17 cellular contexts compared by ENCODE assay signal in the genomic region with DNA sequence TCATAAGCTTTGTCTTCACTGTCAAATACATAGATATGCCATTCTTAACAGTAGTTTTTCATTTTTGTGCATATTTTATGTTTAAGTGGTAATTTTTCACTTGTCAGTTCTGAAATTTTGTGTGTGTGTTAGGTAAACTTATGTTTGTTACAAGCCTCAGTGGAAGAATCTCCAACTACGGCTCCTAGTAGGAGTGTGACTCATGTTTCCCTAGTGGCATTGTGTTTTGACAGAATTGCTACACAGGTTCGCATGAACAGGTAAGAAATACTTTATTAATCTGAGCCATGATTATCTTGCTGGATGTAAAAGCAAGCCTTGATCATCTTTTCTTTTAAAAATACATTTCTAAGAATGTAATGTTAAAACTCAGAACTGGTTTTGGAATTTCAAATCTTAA.
DNase-seq lines count a peak whose midpoint lies in the region; ATAC-seq and TF ChIP-seq lines count a peak whose summit lies in the region.
"Had no signal": no experiment of that assay in that cellular context is flagged by ENCODE, and none has a peak within 500 bp of the region (broad histone marks: within the 10 kb centered on the region; RNA-seq: fewer than 3 reads in every experiment).

No MANE protein-coding gene starts in this region.

- intact Hi-C loops in IMR-90 (cut with micrococcal nuclease): no loop called here
- intact Hi-C loops in dorsolateral prefrontal cortex (cut with DNase I): no loop called here

- H4K5ac ChIP-seq in IMR-90 (ENCODE audit: low read depth, low read length): no peak overlapping the region

- H3K79me1 ChIP-seq in IMR-90 (ENCODE audit: low read depth in 1 of 2, low read length in 2 of 2): no peaks in the 10 kb centered on the region

- no peak overlapping the region for H2AK5ac ChIP-seq in IMR-90 (ENCODE audit: low read depth, low read length)

- H3K9ac ChIP-seq in IMR-90 (ENCODE audit: low read depth, low read length): no peak overlapping the region
- H3K9ac ChIP-seq: BLaER1 had no signal

- no peak overlapping the region for H2BK20ac ChIP-seq in IMR-90 (ENCODE audit: low read depth, low read length)

- WGBS in IMR-90 (ENCODE audit: extremely low coverage in 2 of 2, insufficient read length in 1 of 2), 2 experiments: no CpG with 5 or more reads among the region's 2 CpGs

- H3K36me3 Mint-ChIP-seq in WTC11: 0 out of 2 replicates have a peak, but pooled peaks cover 3% of the 10 kb centered on the region

- no peak overlapping the region for H4K8ac ChIP-seq in IMR-90 (ENCODE audit: low read depth in 2 of 2, low read length in 2 of 2)

- H3K14ac ChIP-seq in IMR-90 (replicated peaks; ENCODE audit: low read depth, low read length): no peak overlapping the region

- H2BK120ac ChIP-seq in IMR-90 (ENCODE audit: low read depth, low read length): no peak overlapping the region

- no peak overlapping the region for H3K27ac Mint-ChIP-seq in WTC11
- H3K27ac Mint-ChIP-seq: CD14-positive monocyte, GM23338, IgD-negative memory B cell had no signal

- in situ Hi-C loops in IMR-90 (cut with MboI; ENCODE audit: low sequenced_read_pairs): no loop called here

- no peak overlapping the region for H3K18ac ChIP-seq in IMR-90 (ENCODE audit: low read depth, low read length)

- no peak overlapping the region for H3K4ac ChIP-seq in IMR-90 (ENCODE audit: low read depth, low read length)

- H3K9me3 Mint-ChIP-seq in WTC11: no peaks in the 10 kb centered on the region
- H3K9me3 Mint-ChIP-seq: CD14-positive monocyte; CD4-positive, alpha-beta memory T cell; GM23338; IgD-negative memory B cell had no signal

- H3K27ac ChIP-seq in IMR-90 (ENCODE audit: insufficient read depth, low read length) (no peak overlapping the region), RWPE2 (ENCODE audit: poor library complexity, severe bottlenecking) (no peak overlapping the region), dorsolateral prefrontal cortex (no peak overlapping the region)
- H3K27ac ChIP-seq: BLaER1, HL-60 had no signal

- no peak overlapping the region for H2AFZ ChIP-seq in IMR-90 (replicated peaks; ENCODE audit: low read length, poor library complexity)
- H2AFZ ChIP-seq: GM23338 had no signal

- H4K91ac ChIP-seq in IMR-90 (ENCODE audit: insufficient read depth, low read depth, low read length): no peak overlapping the region

- no peak overlapping the region for H3K4me3 Mint-ChIP-seq in WTC11
- H3K4me3 Mint-ChIP-seq: CD14-positive monocyte, GM23338, IgD-negative memory B cell had no signal

- POLR2A ChIA-PET in IMR-90 (lab: Charles Lee; ENCODE audit: unreplicated experiment) (no interaction called here), WTC11 (lab: Charles Lee) (no interaction called here)

- dilution Hi-C loops in IMR-90 (cut with HindIII; ENCODE audit: low sequenced_read_pairs, unreplicated experiment): no loop called here

- no peaks in the 10 kb centered on the region for H3K4me1 Mint-ChIP-seq in WTC11
- H3K4me1 Mint-ChIP-seq: CD14-positive monocyte, GM23338, IgD-negative memory B cell had no signal

- H3K4me1 ChIP-seq in IMR-90 (ENCODE audit: control insufficient read depth, insufficient read depth, low read length) (no peaks in the 10 kb centered on the region), RWPE2 (ENCODE audit: insufficient read depth, poor library complexity, severe bottlenecking) (no peaks in the 10 kb centered on the region)
- H3K4me1 ChIP-seq: BLaER1 had no signal

- no peak overlapping the region for H3K4me3 ChIP-seq in IMR-90 (ENCODE audit: insufficient read depth, low read depth, low read length)
- no peak overlapping the region for H3K4me3 ChIP-seq in RWPE2 (ENCODE audit: severe bottlenecking)
- H3K4me3 ChIP-seq in epithelial cell of esophagus (ENCODE audit: low read length): no peak overlapping the region
- H3K4me3 ChIP-seq in dorsolateral prefrontal cortex: no peak overlapping the region
- H3K4me3 ChIP-seq: BLaER1, GM23338 had no signal

- H3K56ac ChIP-seq in IMR-90 (ENCODE audit: extremely low read depth, insufficient read depth, low read length): no peak overlapping the region

- no TSS peak for BruUV-seq in IMR-90 (replicated peaks; lab: Mats Ljungman, UMichigan)

- no peak for TF ChIP-seq RAD21 in IMR-90 (IDR thresholded peaks at IDR 0.05; ENCODE audit: low read length)

- H3K9me3 ChIP-seq in IMR-90 (ENCODE audit: control insufficient read depth, insufficient read depth, low read length): no peaks in the 10 kb centered on the region
- no peaks in the 10 kb centered on the region for H3K9me3 ChIP-seq in RWPE2 (ENCODE audit: severe bottlenecking)
- H3K9me3 ChIP-seq: BLaER1 had no signal

- CTCF ChIA-PET in IMR-90 (lab: Yijun Ruan, JAX) (interaction anchor here (2.2 kb wide), 1 partner anchor 346 kb away, joined by 7 read pairs; no protein-coding TSS in a partner anchor), WTC11 (lab: Charles Lee) (no interaction called here)

- TF ChIP-seq CTCF in IMR-90 (conservative IDR thresholded peaks at IDR 0.05; ENCODE audit: low read depth, low read length) (no peak), RWPE2 (IDR thresholded peaks at IDR 0.05; ENCODE audit: poor library complexity, severe bottlenecking) (no peak), epithelial cell of esophagus (IDR thresholded peaks at IDR 0.05; ENCODE audit: insufficient read depth, low read depth, low read length, missing control alignments) (no peak), WTC11 (IDR thresholded peaks at IDR 0.05) (no peak), dorsolateral prefrontal cortex (IDR thresholded peaks at IDR 0.05 in 54 of 56, conservative IDR thresholded peaks at IDR 0.05 in 2 of 56; ENCODE audit: low read depth in 1 of 56, partially characterized antibody in 56 of 56) (no peak)

- H4K20me1 ChIP-seq in IMR-90 (ENCODE audit: insufficient read depth, low read length): no peaks in the 10 kb centered on the region
- H4K20me1 ChIP-seq: BLaER1 had no signal

- no peak overlapping the region for H3K23ac ChIP-seq in IMR-90 (ENCODE audit: low read depth, low read length)

- H2BK5ac ChIP-seq in IMR-90 (ENCODE audit: low read depth, low read length, poor library complexity, severe bottlenecking): no peak overlapping the region

- no peaks in the 10 kb centered on the region for H3K27me3 Mint-ChIP-seq in WTC11 (ENCODE audit: low read depth)
- H3K27me3 Mint-ChIP-seq: CD4-positive, alpha-beta memory T cell; IgD-negative memory B cell had no signal

- no peak overlapping the region for H3K4me2 ChIP-seq in IMR-90 (ENCODE audit: low read depth, low read length)
- H3K4me2 ChIP-seq: BLaER1, GM23338 had no signal

- ATAC-seq in IMR-90 (ENCODE audit: low read depth): no peak
- ATAC-seq in RWPE2 (ENCODE audit: low read depth): 0 out of 3 replicates have a peak, but pooled peaks have one; percentile 23
- ATAC-seq in WTC11: no peak
- ATAC-seq: GM23338 had no signal

- TF ChIP-seq POLR2A in IMR-90 (IDR thresholded peaks at IDR 0.05; ENCODE audit: low read depth, low read length): no peak

- H3K36me3 ChIP-seq in IMR-90 (ENCODE audit: control insufficient read depth, insufficient read depth, low read length) (peaks cover 10% of the 10 kb centered on the region), RWPE2 (ENCODE audit: low read depth) (peaks cover 75% of the 10 kb centered on the region)

- no peaks in the 10 kb centered on the region for H3K9me1 ChIP-seq in IMR-90 (ENCODE audit: insufficient read depth, low read length)

- no peak overlapping the region for H2AK9ac ChIP-seq in IMR-90 (replicated peaks; ENCODE audit: low read depth, low read length, poor library complexity)

- H3K27me3 ChIP-seq in IMR-90 (ENCODE audit: control insufficient read depth, insufficient read depth, low read length) (no peaks in the 10 kb centered on the region), RWPE2 (ENCODE audit: insufficient read depth, poor library complexity, severe bottlenecking) (no peaks in the 10 kb centered on the region), dorsolateral prefrontal cortex (no peaks in the 10 kb centered on the region)
- H3K27me3 ChIP-seq: BLaER1 had no signal

- no peak overlapping the region for H2BK15ac ChIP-seq in IMR-90 (ENCODE audit: low read depth, low read length)

- DNase-seq in IMR-90 (peak; percentile 1), RWPE2 (ENCODE audit: low spot score) (no peak), epithelial cell of esophagus (ENCODE audit: low read depth) (peak; percentile 72), WTC11 (ENCODE audit: low spot score) (no peak), dorsolateral prefrontal cortex (no peak), NCI-H526 treated with DMSO at 0.1 percent for 48 hours (lab: John Stamatoyannopoulos, UW) (no peak), NCI-H187 treated with DMSO at 0.1 percent for 48 hours (lab: John Stamatoyannopoulos, UW) (no peak)
- DNase-seq: CD4-positive, alpha-beta memory T cell; DMS153; DMS79; GDM1; HCEC 1CT had no signal

TF ChIP-seq in IMR-90, 13 proteins besides CTCF, POLR2A, EP300 and RAD21 (continues in another document):
- TF ChIP-seq CHD1 (IDR thresholded peaks at IDR 0.05; ENCODE audit: low read depth, low read length): no peak
- TF ChIP-seq FOS (IDR thresholded peaks at IDR 0.05; ENCODE audit: low read depth, low read length): no peak
- no peak for TF ChIP-seq MAFK (IDR thresholded peaks at IDR 0.05; ENCODE audit: low read depth, low read length)
- TF ChIP-seq NFE2L2 (IDR thresholded peaks at IDR 0.05; ENCODE audit: low read depth, low read length): no peak
- TF ChIP-seq MAZ (IDR thresholded peaks at IDR 0.05; ENCODE audit: borderline replicate concordance, low read depth, low read length): no peak
- TF ChIP-seq MXI1 (IDR thresholded peaks at IDR 0.05; ENCODE audit: borderline replicate concordance, low read depth, low read length): no peak
- TF ChIP-seq BHLHE40 (IDR thresholded peaks at IDR 0.05; ENCODE audit: low read depth, low read length): no peak
- no peak for TF ChIP-seq CEBPB (IDR thresholded peaks at IDR 0.05; ENCODE audit: low read depth, low read length)
- no peak for TF ChIP-seq RFX5 (IDR thresholded peaks at IDR 0.05; ENCODE audit: low read depth, low read length)

TF ChIP-seq in WTC11, 78 proteins besides CTCF, POLR2A, EP300 and RAD21 (continues in another document):
- TF ChIP-seq, protein P1, sequence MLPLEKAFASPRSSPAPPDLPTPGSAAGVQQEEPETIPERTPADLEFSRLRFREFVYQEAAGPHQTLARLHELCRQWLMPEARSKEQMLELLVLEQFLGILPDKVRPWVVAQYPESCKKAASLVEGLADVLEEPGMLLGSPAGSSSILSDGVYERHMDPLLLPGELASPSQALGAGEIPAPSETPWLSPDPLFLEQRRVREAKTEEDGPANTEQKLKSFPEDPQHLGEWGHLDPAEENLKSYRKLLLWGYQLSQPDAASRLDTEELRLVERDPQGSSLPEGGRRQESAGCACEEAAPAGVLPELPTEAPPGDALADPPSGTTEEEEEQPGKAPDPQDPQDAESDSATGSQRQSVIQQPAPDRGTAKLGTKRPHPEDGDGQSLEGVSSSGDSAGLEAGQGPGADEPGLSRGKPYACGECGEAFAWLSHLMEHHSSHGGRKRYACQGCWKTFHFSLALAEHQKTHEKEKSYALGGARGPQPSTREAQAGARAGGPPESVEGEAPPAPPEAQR (CRISPR knock-in tag; IDR thresholded peaks at IDR 0.05): no peak
- TF ChIP-seq FOXK1 (CRISPR knock-in tag; IDR thresholded peaks at IDR 0.05): no peak

Comparison
In these comparisons a context has a peak if more than half of its experiments do, and no peak if none do; other contexts are left out.
1. DNase-seq: peak in IMR-90 (single experiment) and epithelial cell of esophagus (single experiment); none in RWPE2 (single experiment), WTC11 (single experiment), dorsolateral prefrontal cortex (0 of 10), NCI-H526 treated with DMSO at 0.1 percent for 48 hours (single experiment) and NCI-H187 treated with DMSO at 0.1 percent for 48 hours (single experiment).